In the genomic region with DNA sequence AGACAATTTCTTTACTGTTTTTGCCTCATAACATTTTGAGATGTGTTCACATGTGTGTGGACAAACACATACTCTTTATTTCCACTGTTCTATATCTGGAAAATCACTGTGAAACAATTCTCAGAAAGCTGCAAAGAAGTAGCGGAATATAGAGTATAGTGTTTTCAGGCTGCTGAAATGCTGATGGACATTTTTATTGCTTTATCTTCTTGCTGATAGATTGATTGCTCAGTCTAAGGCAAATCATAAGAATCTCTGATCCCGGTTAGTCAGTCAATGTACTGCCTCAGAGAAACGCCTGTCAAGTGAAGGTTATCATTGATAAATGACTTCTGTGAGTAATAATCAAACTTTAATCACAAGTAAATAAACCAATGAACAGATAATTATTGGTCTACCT, we compare ENCODE assay signal across 7 cellular contexts.
"Had no signal": no experiment of that assay in that cellular context is flagged by ENCODE, and none has a peak within 500 bp of the region (broad histone marks: within the 10 kb centered on the region; RNA-seq: fewer than 3 reads in every experiment).

No MANE protein-coding gene starts in this region.

- DNase-seq: IMR-90, KBM-7, KG1 had no signal

- FAIRE-seq: HepG2, K562 had no signal

- H3K9ac ChIP-seq: KMS-11 had no signal

- H3K4me3 ChIP-seq: K562 had no signal

- H3K27ac ChIP-seq: HL-60, KMS-11 had no signal

- ATAC-seq: HepG2, K562 had no signal

- H3K4me2 ChIP-seq: KMS-11 had no signal
